In genomic region chr11:36483042-36483441, GRCh38 we compare ENCODE assay signal across 8 cellular contexts. TPM values are rescaled to one million over a fixed set of nuclear protein-coding genes. Genes with fewer than 3 reads are reported as not detected.
DNase-seq lines count a peak whose midpoint lies in the region; ATAC-seq and TF ChIP-seq lines count a peak whose summit lies in the region.
"Not testable (repeated sequence)": the region's sequence is repeated elsewhere in the genome, so short reads cannot be mapped to it uniquely, and the experiment has no call there.

No MANE protein-coding gene starts in this region.

- intact Hi-C loops in natural killer cell (cut with micrococcal nuclease), result not testable (repeated sequence)

- CTCF ChIA-PET in activated CD4-positive, alpha-beta T cell treated with anti-CD3 and anti-CD28 coated beads, Interleukin-2, amount 10 ng/mL, durations not matched to agents 7 days and 5 days (lab: Charles Lee), result not testable (repeated sequence)
- CTCF ChIA-PET in activated CD8-positive, alpha-beta T cell treated with anti-CD3 and anti-CD28 coated beads, Interleukin-2, amount 10 ng/mL, durations not matched to agents 7 days and 5 days (lab: Charles Lee), result interaction anchor here (2.3 kb wide), 1 partner anchor 10 kb away, joined by 8 read pairs; no protein-coding TSS in a partner anchor

- not testable (repeated sequence) for TF ChIP-seq CTCF in DND-41 (IDR thresholded peaks at IDR 0.05; ENCODE audit: borderline replicate concordance, extremely low read depth, low read length, poor library complexity, severe bottlenecking); natural killer cell (IDR thresholded peaks at IDR 0.05)

- DNase-seq in DND-41 (peak; percentile 46), immature natural killer cell (peak in 2 of 3 donors; percentile 17 to 18)
- DNase-seq in Jurkat, Clone E6-1 (ENCODE audit: low read depth, low spot score), result peak; percentile 58
- peak; percentile 14 for DNase-seq in activated CD4-positive, alpha-beta T cell treated with anti-CD3 and anti-CD28 coated beads, Interleukin-2, amount 10 ng/mL, durations not matched to agents 7 days and 5 days
- DNase-seq in activated CD8-positive, alpha-beta T cell treated with anti-CD3 and anti-CD28 coated beads, Interleukin-2, amount 10 ng/mL, durations not matched to agents 7 days and 5 days, result peak; percentile 49
- not testable (repeated sequence) for DNase-seq in activated naive CD8-positive, alpha-beta T cell treated with anti-CD3 and anti-CD28 coated beads, Interleukin-2, amount 10 ng/mL, durations not matched to agents 7 days and 5 days; effector memory CD8-positive, alpha-beta T cell; natural killer cell

- H3K4me2 ChIP-seq in DND-41 (ENCODE audit: insufficient read depth, low read length), result not testable (repeated sequence)

- not testable (repeated sequence) for H3K27me3 ChIP-seq in DND-41 (ENCODE audit: insufficient read depth, low read length, poor library complexity)

- H3K27ac Mint-ChIP-seq in activated CD4-positive, alpha-beta T cell treated with anti-CD3 and anti-CD28 coated beads, Interleukin-2, amount 10 ng/mL, durations not matched to agents 7 days and 5 days; activated CD8-positive, alpha-beta T cell treated with anti-CD3 and anti-CD28 coated beads, Interleukin-2, amount 10 ng/mL, durations not matched to agents 7 days and 5 days; activated naive CD8-positive, alpha-beta T cell treated with anti-CD3 and anti-CD28 coated beads, Interleukin-2, amount 10 ng/mL, durations not matched to agents 7 days and 5 days; effector memory CD8-positive, alpha-beta T cell: not testable (repeated sequence)
- peak overlapping the region in 5 of 6 donors; percentile 48 to 76 (median 58) for H3K27ac Mint-ChIP-seq in immature natural killer cell
- peak overlapping the region in 1 of 2 donors; percentile 64 for H3K27ac Mint-ChIP-seq in natural killer cell

- peak; percentile 55; the same call in 2 of the 3 replicates for ATAC-seq in DND-41 (ENCODE audit: insufficient read depth, low read depth)
- ATAC-seq in activated CD8-positive, alpha-beta T cell treated with anti-CD3 and anti-CD28 coated beads, Interleukin-2, amount 10 ng/mL, durations not matched to agents 7 days and 5 days; activated naive CD8-positive, alpha-beta T cell treated with anti-CD3 and anti-CD28 coated beads, Interleukin-2, amount 10 ng/mL, durations not matched to agents 7 days and 5 days (ENCODE audit: low read depth); natural killer cell: not testable (repeated sequence)
- peak; percentile 33 for ATAC-seq in effector memory CD8-positive, alpha-beta T cell (replicated peaks)

- peaks cover 28% of the 10 kb centered on the region for H3K36me3 Mint-ChIP-seq in activated CD4-positive, alpha-beta T cell treated with anti-CD3 and anti-CD28 coated beads, Interleukin-2, amount 10 ng/mL, durations not matched to agents 7 days and 5 days (ENCODE audit: low read depth)
- peaks cover 33% of the 10 kb centered on the region for H3K36me3 Mint-ChIP-seq in activated CD8-positive, alpha-beta T cell treated with anti-CD3 and anti-CD28 coated beads, Interleukin-2, amount 10 ng/mL, durations not matched to agents 7 days and 5 days (ENCODE audit: low read depth)
- peaks cover 19% of the 10 kb centered on the region for H3K36me3 Mint-ChIP-seq in activated naive CD8-positive, alpha-beta T cell treated with anti-CD3 and anti-CD28 coated beads, Interleukin-2, amount 10 ng/mL, durations not matched to agents 7 days and 5 days
- H3K36me3 Mint-ChIP-seq in effector memory CD8-positive, alpha-beta T cell (ENCODE audit: insufficient read depth), result peaks cover 22% of the 10 kb centered on the region
- H3K36me3 Mint-ChIP-seq in immature natural killer cell, result peaks cover 3 to 12% (median 8%) of the 10 kb centered on the region in 3 donors
- not testable (repeated sequence) for H3K36me3 Mint-ChIP-seq in natural killer cell

- peaks cover 18% of the 10 kb centered on the region for H3K4me1 Mint-ChIP-seq in activated CD4-positive, alpha-beta T cell treated with anti-CD3 and anti-CD28 coated beads, Interleukin-2, amount 10 ng/mL, durations not matched to agents 7 days and 5 days
- peaks cover 18% of the 10 kb centered on the region for H3K4me1 Mint-ChIP-seq in activated CD8-positive, alpha-beta T cell treated with anti-CD3 and anti-CD28 coated beads, Interleukin-2, amount 10 ng/mL, durations not matched to agents 7 days and 5 days (ENCODE audit: low read depth)
- peaks cover 13% of the 10 kb centered on the region for H3K4me1 Mint-ChIP-seq in activated naive CD8-positive, alpha-beta T cell treated with anti-CD3 and anti-CD28 coated beads, Interleukin-2, amount 10 ng/mL, durations not matched to agents 7 days and 5 days
- peaks cover 9 to 15% of the 10 kb centered on the region in 2 donors for H3K4me1 Mint-ChIP-seq in effector memory CD8-positive, alpha-beta T cell (ENCODE audit: low read depth in 2 of 2)
- H3K4me1 Mint-ChIP-seq in immature natural killer cell (peaks cover 24 to 44% of the 10 kb centered on the region in 2 donors), natural killer cell (peaks cover 13 to 23% of the 10 kb centered on the region in 2 donors)

- H2AFZ ChIP-seq in DND-41 (ENCODE audit: low read depth, low read length), result not testable (repeated sequence)

- not testable (repeated sequence) for H3K79me2 ChIP-seq in DND-41 (ENCODE audit: insufficient read depth, low read length)

- POLR2A ChIA-PET in activated CD4-positive, alpha-beta T cell treated with anti-CD3 and anti-CD28 coated beads, Interleukin-2, amount 10 ng/mL, durations not matched to agents 7 days and 5 days (lab: Charles Lee); activated CD8-positive, alpha-beta T cell treated with anti-CD3 and anti-CD28 coated beads, Interleukin-2, amount 10 ng/mL, durations not matched to agents 7 days and 5 days (lab: Charles Lee); activated naive CD8-positive, alpha-beta T cell treated with anti-CD3 and anti-CD28 coated beads, Interleukin-2, amount 10 ng/mL, durations not matched to agents 7 days and 5 days (lab: Charles Lee): not testable (repeated sequence)

- not testable (repeated sequence) for H4K20me1 ChIP-seq in DND-41 (ENCODE audit: insufficient read depth, low read length)

- not testable (repeated sequence) for H3K4me3 Mint-ChIP-seq in activated CD4-positive, alpha-beta T cell treated with anti-CD3 and anti-CD28 coated beads, Interleukin-2, amount 10 ng/mL, durations not matched to agents 7 days and 5 days; activated CD8-positive, alpha-beta T cell treated with anti-CD3 and anti-CD28 coated beads, Interleukin-2, amount 10 ng/mL, durations not matched to agents 7 days and 5 days; effector memory CD8-positive, alpha-beta T cell
- peak overlapping the region; percentile 32 for H3K4me3 Mint-ChIP-seq in activated naive CD8-positive, alpha-beta T cell treated with anti-CD3 and anti-CD28 coated beads, Interleukin-2, amount 10 ng/mL, durations not matched to agents 7 days and 5 days
- H3K4me3 Mint-ChIP-seq in immature natural killer cell (peak overlapping the region; percentile 27 to 59 (median 38)), natural killer cell (peak overlapping the region; percentile 4)

- H3K36me3 ChIP-seq in DND-41 (ENCODE audit: insufficient read depth, low read length), result peaks cover 44% of the 10 kb centered on the region

- H3K9me3 Mint-ChIP-seq in activated CD4-positive, alpha-beta T cell treated with anti-CD3 and anti-CD28 coated beads, Interleukin-2, amount 10 ng/mL, durations not matched to agents 7 days and 5 days; activated CD8-positive, alpha-beta T cell treated with anti-CD3 and anti-CD28 coated beads, Interleukin-2, amount 10 ng/mL, durations not matched to agents 7 days and 5 days (ENCODE audit: insufficient read depth); activated naive CD8-positive, alpha-beta T cell treated with anti-CD3 and anti-CD28 coated beads, Interleukin-2, amount 10 ng/mL, durations not matched to agents 7 days and 5 days; effector memory CD8-positive, alpha-beta T cell; immature natural killer cell; natural killer cell: not testable (repeated sequence)

- not testable (repeated sequence) for H3K27ac ChIP-seq in DND-41 (ENCODE audit: low read length)

- H3K9me3 ChIP-seq in DND-41 (ENCODE audit: insufficient read depth, low read length, severe bottlenecking), result not testable (repeated sequence)

- not testable (repeated sequence) for H3K4me1 ChIP-seq in DND-41 (ENCODE audit: insufficient read depth, low read length)

- not testable (repeated sequence) for H3K4me3 ChIP-seq in DND-41 (ENCODE audit: low read depth in 1 of 2, low read length in 2 of 2); Jurkat, Clone E6-1 (ENCODE audit: low read length)

- H3K27me3 Mint-ChIP-seq in activated CD4-positive, alpha-beta T cell treated with anti-CD3 and anti-CD28 coated beads, Interleukin-2, amount 10 ng/mL, durations not matched to agents 7 days and 5 days; activated CD8-positive, alpha-beta T cell treated with anti-CD3 and anti-CD28 coated beads, Interleukin-2, amount 10 ng/mL, durations not matched to agents 7 days and 5 days (ENCODE audit: low read depth); activated naive CD8-positive, alpha-beta T cell treated with anti-CD3 and anti-CD28 coated beads, Interleukin-2, amount 10 ng/mL, durations not matched to agents 7 days and 5 days; effector memory CD8-positive, alpha-beta T cell; immature natural killer cell (ENCODE audit: low read depth in 3 of 3); natural killer cell (ENCODE audit: low read depth in 2 of 2): not testable (repeated sequence)

- H3K9ac ChIP-seq in DND-41 (ENCODE audit: low read depth, low read length), result not testable (repeated sequence)

RNA-seq across cellular contexts. Expression of gene TRAF6, which starts 27.0 kb away (rescaled TPM):
- polyA plus RNA-seq in Jurkat, Clone E6-1 (2012; ENCODE audit: insufficient read depth, insufficient read length), result 8.4 TPM
- 10 to 100 TPM; 13.5 to 15.0 TPM for total RNA-seq in activated CD4-positive, alpha-beta T cell treated with anti-CD3 and anti-CD28 coated beads, Interleukin-2, amount 10 ng/mL, durations not matched to agents 7 days and 5 days
- 1 to 10 TPM; 8.8 to 9.1 TPM for total RNA-seq in activated CD8-positive, alpha-beta T cell treated with anti-CD3 and anti-CD28 coated beads, Interleukin-2, amount 10 ng/mL, durations not matched to agents 7 days and 5 days
- total RNA-seq in activated naive CD8-positive, alpha-beta T cell treated with anti-CD3 and anti-CD28 coated beads, Interleukin-2, amount 10 ng/mL, durations not matched to agents 7 days and 5 days, result 10 to 100 TPM; 13.3 to 14.5 TPM
- polyA plus RNA-seq in immature natural killer cell, result 10 to 100 TPM; 11.3 to 20.0 (median 13.1) TPM
- total RNA-seq in natural killer cell, result 10 to 100 TPM; 37.9 to 43.3 (median 40.2) TPM
